12 cellular contexts compared by ENCODE assay signal in the genomic region with DNA sequence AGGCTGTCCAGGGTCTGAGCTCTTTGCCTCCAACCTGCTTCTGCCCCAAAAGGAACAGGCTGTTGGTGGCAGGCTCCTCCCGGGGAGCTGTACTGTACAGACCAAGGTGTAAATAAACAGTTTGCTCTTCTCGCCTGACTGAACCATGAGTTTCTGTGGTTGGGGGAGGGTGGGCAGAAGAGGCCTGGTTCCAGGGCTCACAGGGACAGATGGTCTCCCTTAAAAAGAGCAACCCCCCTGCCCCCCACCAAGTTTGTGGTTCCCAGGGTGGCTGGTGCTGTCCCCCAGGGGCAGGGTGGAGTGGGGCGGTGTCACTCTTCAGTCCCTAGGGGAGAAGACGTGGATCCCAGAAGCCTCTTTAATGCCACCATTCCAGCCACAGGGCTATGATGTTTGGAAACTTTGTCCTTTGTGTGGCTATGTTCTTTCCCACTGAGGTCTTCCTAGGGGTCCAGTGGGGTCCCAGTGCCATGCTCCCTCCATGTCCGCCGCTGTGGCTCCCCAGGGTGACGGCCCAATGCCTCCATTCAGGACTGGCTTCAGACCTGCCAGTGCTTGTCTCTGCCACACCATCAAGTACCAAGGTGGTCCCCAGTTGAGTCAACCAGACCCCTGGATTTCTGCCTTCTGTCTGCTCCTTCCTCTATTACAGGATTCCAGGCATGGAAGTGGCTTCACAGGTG.
DNase-seq lines count a peak whose midpoint lies in the region; ATAC-seq and TF ChIP-seq lines count a peak whose summit lies in the region.
"Had no signal": no experiment of that assay in that cellular context is flagged by ENCODE, and none has a peak within 500 bp of the region (broad histone marks: within the 10 kb centered on the region; RNA-seq: fewer than 3 reads in every experiment).

No MANE protein-coding gene starts in this region.

- ATAC-seq in GM19397 (IDR thresholded peaks at IDR 0.05; ENCODE audit: unreplicated experiment) = peak; percentile 61
- ATAC-seq in HG03095 (IDR thresholded peaks at IDR 0.05; ENCODE audit: unreplicated experiment) = peak; percentile 51
- ATAC-seq in activated B cell treated with CpG ODN at 0.5 μM for 24 hours (ENCODE audit: low read depth) = peak; percentile 79

- CTCF ChIA-PET in activated B cell treated with CpG ODN at 0.5 μM for 24 hours (lab: Charles Lee) = interaction anchor here (1.2 to 1.7 kb wide), 3 partner anchors 12 to 304 kb away, joined by 7 to 9 read pairs (median 7); no protein-coding TSS in a partner anchor

- H3K27ac ChIP-seq in C4-2B = peak overlapping the region; percentile 45

- no peaks in the 10 kb centered on the region for H3K27me3 Mint-ChIP-seq in activated B cell treated with CpG ODN at 0.5 μM for 24 hours
- H3K27me3 Mint-ChIP-seq: brain, type B pancreatic cell had no signal

- peaks cover 4% of the 10 kb centered on the region for H3K36me3 Mint-ChIP-seq in activated B cell treated with CpG ODN at 0.5 μM for 24 hours (ENCODE audit: low read depth)
- H3K36me3 Mint-ChIP-seq: brain, type B pancreatic cell had no signal

- intact Hi-C loops in activated B cell treated with CpG ODN at 0.5 μM for 24 hours (cut with micrococcal nuclease) (loop anchor here (1.0 to 5.0 kb wide), 4 partner anchors 11 to 364 kb away; a partner anchor contains a TSS), head of caudate nucleus (cut with DNase I) (no loop called here)

- peak; percentile 65 for DNase-seq in activated B cell treated with CpG ODN at 0.5 μM for 24 hours
- no peak for DNase-seq in EL
- DNase-seq in head of caudate nucleus = no peak
- no peak for DNase-seq in GOT3 (lab: John Stamatoyannopoulos, UW)
- no peak for DNase-seq in stimulated activated CD4-positive, alpha-beta T cell treated with anti-CD3 and anti-CD28 coated beads, Interleukin-1b, Interleukin-23, amount 100 ng/mL, for 48 hours
- DNase-seq: C1 segment of cervical spinal cord, foreskin melanocyte had no signal

- POLR2A ChIA-PET in activated B cell treated with CpG ODN at 0.5 μM for 24 hours (lab: Charles Lee) = interaction anchor here (0.6 to 9.5 kb wide), 17 partner anchors 11 to 476 kb away, joined by 3 to 192 read pairs (median 4); no protein-coding TSS in a partner anchor

- TF ChIP-seq CTCF in C4-2B (conservative IDR thresholded peaks at IDR 0.05) (no peak), activated B cell treated with CpG ODN at 0.5 μM for 24 hours (IDR thresholded peaks at IDR 0.05) (no peak)

- H3K27ac Mint-ChIP-seq in activated B cell treated with CpG ODN at 0.5 μM for 24 hours = peak overlapping the region; percentile 92
- H3K27ac Mint-ChIP-seq: type B pancreatic cell had no signal

- H3K4me3 Mint-ChIP-seq in activated B cell treated with CpG ODN at 0.5 μM for 24 hours = peak overlapping the region; percentile 62
- H3K4me3 Mint-ChIP-seq: brain, type B pancreatic cell had no signal

- H3K9me3 Mint-ChIP-seq in activated B cell treated with CpG ODN at 0.5 μM for 24 hours = no peaks in the 10 kb centered on the region
- H3K9me3 Mint-ChIP-seq: brain, type B pancreatic cell had no signal

- H3K4me1 Mint-ChIP-seq in activated B cell treated with CpG ODN at 0.5 μM for 24 hours = peaks cover 83% of the 10 kb centered on the region
